Comparison of ENCODE assay signal across 1 cellular context in the genomic region with DNA sequence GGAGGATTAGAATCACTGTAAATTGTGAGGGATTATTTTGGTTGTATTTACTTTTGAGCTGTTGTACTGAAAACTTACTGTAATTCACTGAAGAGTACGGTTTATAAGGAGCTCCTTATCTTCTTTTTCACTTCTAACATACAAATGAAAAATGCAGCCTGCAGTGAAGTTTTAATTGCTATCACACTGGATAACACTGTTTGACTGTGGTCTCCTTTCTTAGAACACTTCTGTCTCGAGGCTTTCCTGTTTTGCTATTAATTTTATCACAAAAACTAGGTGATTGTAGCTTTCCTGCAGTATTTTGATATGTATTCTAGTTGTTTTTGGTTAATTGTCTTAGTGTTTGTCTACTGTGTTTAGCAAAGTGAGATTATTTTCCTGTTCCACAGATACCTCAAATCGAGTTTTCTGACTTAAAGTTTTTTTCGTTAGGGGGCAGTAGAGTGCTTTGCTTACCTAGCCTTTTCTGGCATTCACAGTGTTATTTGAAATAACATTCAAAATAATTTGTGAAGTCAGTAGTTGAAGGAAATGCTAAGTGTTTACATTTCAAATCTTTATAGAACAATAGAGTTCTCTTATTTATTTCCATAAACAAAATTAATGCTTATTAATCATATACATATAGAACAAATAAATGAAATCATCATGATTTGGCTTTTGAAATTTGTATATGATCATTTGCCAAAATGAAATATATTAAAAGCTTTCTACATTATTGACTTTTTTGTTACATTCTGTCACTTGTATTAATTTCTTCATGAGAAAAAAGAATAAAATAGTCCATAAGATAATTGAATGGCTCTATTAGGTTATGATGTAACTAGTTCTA.
TF ChIP-seq lines count a peak whose summit lies in the region.

No MANE protein-coding gene starts in this region.

TF ChIP-seq in HEK293, 187 proteins besides CTCF, POLR2A, EP300 and RAD21 (continued from another document):
- TF ChIP-seq, protein P1, sequence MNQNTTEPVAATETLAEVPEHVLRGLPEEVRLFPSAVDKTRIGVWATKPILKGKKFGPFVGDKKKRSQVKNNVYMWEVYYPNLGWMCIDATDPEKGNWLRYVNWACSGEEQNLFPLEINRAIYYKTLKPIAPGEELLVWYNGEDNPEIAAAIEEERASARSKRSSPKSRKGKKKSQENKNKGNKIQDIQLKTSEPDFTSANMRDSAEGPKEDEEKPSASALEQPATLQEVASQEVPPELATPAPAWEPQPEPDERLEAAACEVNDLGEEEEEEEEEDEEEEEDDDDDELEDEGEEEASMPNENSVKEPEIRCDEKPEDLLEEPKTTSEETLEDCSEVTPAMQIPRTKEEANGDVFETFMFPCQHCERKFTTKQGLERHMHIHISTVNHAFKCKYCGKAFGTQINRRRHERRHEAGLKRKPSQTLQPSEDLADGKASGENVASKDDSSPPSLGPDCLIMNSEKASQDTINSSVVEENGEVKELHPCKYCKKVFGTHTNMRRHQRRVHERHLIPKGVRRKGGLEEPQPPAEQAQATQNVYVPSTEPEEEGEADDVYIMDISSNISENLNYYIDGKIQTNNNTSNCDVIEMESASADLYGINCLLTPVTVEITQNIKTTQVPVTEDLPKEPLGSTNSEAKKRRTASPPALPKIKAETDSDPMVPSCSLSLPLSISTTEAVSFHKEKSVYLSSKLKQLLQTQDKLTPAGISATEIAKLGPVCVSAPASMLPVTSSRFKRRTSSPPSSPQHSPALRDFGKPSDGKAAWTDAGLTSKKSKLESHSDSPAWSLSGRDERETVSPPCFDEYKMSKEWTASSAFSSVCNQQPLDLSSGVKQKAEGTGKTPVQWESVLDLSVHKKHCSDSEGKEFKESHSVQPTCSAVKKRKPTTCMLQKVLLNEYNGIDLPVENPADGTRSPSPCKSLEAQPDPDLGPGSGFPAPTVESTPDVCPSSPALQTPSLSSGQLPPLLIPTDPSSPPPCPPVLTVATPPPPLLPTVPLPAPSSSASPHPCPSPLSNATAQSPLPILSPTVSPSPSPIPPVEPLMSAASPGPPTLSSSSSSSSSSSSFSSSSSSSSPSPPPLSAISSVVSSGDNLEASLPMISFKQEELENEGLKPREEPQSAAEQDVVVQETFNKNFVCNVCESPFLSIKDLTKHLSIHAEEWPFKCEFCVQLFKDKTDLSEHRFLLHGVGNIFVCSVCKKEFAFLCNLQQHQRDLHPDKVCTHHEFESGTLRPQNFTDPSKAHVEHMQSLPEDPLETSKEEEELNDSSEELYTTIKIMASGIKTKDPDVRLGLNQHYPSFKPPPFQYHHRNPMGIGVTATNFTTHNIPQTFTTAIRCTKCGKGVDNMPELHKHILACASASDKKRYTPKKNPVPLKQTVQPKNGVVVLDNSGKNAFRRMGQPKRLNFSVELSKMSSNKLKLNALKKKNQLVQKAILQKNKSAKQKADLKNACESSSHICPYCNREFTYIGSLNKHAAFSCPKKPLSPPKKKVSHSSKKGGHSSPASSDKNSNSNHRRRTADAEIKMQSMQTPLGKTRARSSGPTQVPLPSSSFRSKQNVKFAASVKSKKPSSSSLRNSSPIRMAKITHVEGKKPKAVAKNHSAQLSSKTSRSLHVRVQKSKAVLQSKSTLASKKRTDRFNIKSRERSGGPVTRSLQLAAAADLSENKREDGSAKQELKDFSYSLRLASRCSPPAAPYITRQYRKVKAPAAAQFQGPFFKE (tag by site-specific recombination; IDR thresholded peaks at IDR 0.05; ENCODE audit: borderline replicate concordance) = no peak
- TF ChIP-seq SETDB1 (IDR thresholded peaks at IDR 0.05; ENCODE audit: insufficient read length, low read length) (no peak), TSHZ1 (tag by site-specific recombination; IDR thresholded peaks at IDR 0.05; ENCODE audit: borderline replicate concordance) (no peak), ZNF10 (tag by site-specific recombination; IDR thresholded peaks at IDR 0.05) (peak; percentile 82), ZNF426 (tag by site-specific recombination; IDR thresholded peaks at IDR 0.05) (no peak), KLF7 (tag by site-specific recombination; IDR thresholded peaks at IDR 0.05; ENCODE audit: borderline replicate concordance) (no peak), ZNF660 (tag by site-specific recombination; IDR thresholded peaks at IDR 0.05) (0 out of 2 replicates have a peak, but pooled peaks have one; percentile 60), ZNF37A (tag by site-specific recombination; IDR thresholded peaks at IDR 0.05) (no peak), ZNF792 (tag by site-specific recombination; IDR thresholded peaks at IDR 0.05) (no peak), ZNF16 (tag by site-specific recombination; IDR thresholded peaks at IDR 0.05; ENCODE audit: low read depth) (no peak)
